Comparison of ENCODE assay signal across 8 cellular contexts in the genomic region with DNA sequence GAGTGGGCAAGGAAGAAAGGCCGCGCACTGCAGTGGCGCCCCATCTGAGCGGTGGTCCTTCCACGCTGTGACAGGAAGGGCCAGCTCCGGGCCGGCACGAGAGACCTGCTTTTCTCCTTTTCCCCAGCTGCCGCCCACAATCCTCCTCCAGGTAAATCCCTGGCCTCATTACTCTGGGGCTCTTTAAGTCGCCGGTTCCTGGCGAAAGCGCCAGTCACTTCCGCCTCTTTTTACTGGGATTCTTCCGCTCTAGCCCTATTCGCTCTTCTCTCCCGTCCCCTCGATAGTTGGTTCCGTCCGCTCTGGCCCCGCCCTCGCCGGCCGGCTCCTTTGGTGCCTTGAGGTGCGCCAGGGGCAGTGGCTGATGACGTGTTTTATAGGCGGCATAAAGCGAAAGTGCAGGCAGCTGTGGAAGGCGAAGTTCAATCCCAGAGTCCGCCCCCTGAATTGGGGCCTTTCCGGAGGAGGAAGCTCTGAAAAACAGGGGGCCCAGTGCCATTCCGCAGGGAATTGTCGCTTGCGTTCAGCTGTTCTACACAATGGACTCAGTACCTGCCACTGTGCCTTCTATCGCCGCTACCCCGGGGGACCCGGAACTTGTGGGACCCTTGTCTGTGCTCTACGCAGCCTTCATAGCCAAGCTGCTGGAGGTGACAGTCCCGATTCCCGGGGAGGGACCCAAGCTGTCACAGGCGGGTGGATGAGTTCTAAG. TPM values are rescaled to one million over a fixed set of nuclear protein-coding genes. Genes with fewer than 3 reads are reported as not detected.
DNase-seq lines count a peak whose midpoint lies in the region; ATAC-seq and TF ChIP-seq lines count a peak whose summit lies in the region.

No MANE protein-coding gene starts in this region.

- H3K9me3 ChIP-seq in DND-41 (ENCODE audit: insufficient read depth, low read length, severe bottlenecking) (no peaks in the 10 kb centered on the region), KOPT-K1 (ENCODE audit: insufficient read depth, low read length, poor library complexity, severe bottlenecking) (no peaks in the 10 kb centered on the region), Peyer's patch (no peaks in the 10 kb centered on the region), esophagus muscularis mucosa (no peaks in the 10 kb centered on the region), muscle layer of colon (ENCODE audit: low read length) (no peaks in the 10 kb centered on the region)

- peaks cover 27% of the 10 kb centered on the region for H3K36me3 ChIP-seq in DND-41 (ENCODE audit: insufficient read depth, low read length)
- peaks cover 33% of the 10 kb centered on the region for H3K36me3 ChIP-seq in KOPT-K1 (ENCODE audit: insufficient read depth, low read length)
- H3K36me3 ChIP-seq in Peyer's patch, result peaks cover 0 to 5% (median 0%) of the 10 kb centered on the region in 3 donors
- peaks cover 0 to 29% (median 15%) of the 10 kb centered on the region in 4 donors for H3K36me3 ChIP-seq in esophagus muscularis mucosa
- H3K36me3 ChIP-seq in muscle layer of colon (ENCODE audit: insufficient read depth, low read length), result no peaks in the 10 kb centered on the region

- H3K9ac ChIP-seq in DND-41 (ENCODE audit: low read depth, low read length), result peak overlapping the region; percentile 77
- H3K9ac ChIP-seq in muscle layer of colon (ENCODE audit: low read length), result peak overlapping the region; percentile 97

- H3K27ac ChIP-seq in DND-41 (ENCODE audit: low read length) (peak overlapping the region; percentile 95), KOPT-K1 (ENCODE audit: low read depth, low read length, poor library complexity, severe bottlenecking) (peak overlapping the region; percentile 88), Peyer's patch (peak overlapping the region; percentile 92 to 98 (median 93)), esophagus muscularis mucosa (replicated peaks in 1 of 4) (peak overlapping the region; percentile 89 to 93 (median 90)), muscle layer of colon (ENCODE audit: low read depth, low read length) (peak overlapping the region; percentile 99)

- intact Hi-C loops in esophagus muscularis mucosa (cut with DNase I), result loop anchor here (10.0 kb wide), 1 partner anchor 71 kb away; the partner anchor contains the start of genes AIDA and BROX

- H2AFZ ChIP-seq in DND-41 (ENCODE audit: low read depth, low read length), result peak overlapping the region; percentile 91

- TF ChIP-seq EP300 in esophagus muscularis mucosa (IDR thresholded peaks at IDR 0.05), result no peak

- H4K20me1 ChIP-seq in DND-41 (ENCODE audit: insufficient read depth, low read length), result no peaks in the 10 kb centered on the region

- WGBS in esophagus muscularis mucosa, result under 1% methylated on average over 41 of the region's 42 CpGs

- peak overlapping the region; percentile 80 for H3K4me2 ChIP-seq in DND-41 (ENCODE audit: insufficient read depth, low read length)

- H3K4me1 ChIP-seq in DND-41 (ENCODE audit: insufficient read depth, low read length) (peaks cover 25% of the 10 kb centered on the region), Peyer's patch (peaks cover 0 to 8% (median 0%) of the 10 kb centered on the region in 4 donors), esophagus muscularis mucosa (peaks cover 16 to 20% (median 16%) of the 10 kb centered on the region in 4 donors), muscle layer of colon (ENCODE audit: insufficient read depth, low read length) (peaks cover 16% of the 10 kb centered on the region)

- H3K79me2 ChIP-seq in DND-41 (ENCODE audit: insufficient read depth, low read length), result peaks cover 26% of the 10 kb centered on the region

- H3K4me3 ChIP-seq in DND-41 (ENCODE audit: low read depth in 1 of 2, low read length in 2 of 2), result peak overlapping the region; percentile 85 to 89
- peak overlapping the region; percentile 68 to 92 (median 82) for H3K4me3 ChIP-seq in Peyer's patch
- H3K4me3 ChIP-seq in esophagus muscularis mucosa, result peak overlapping the region; percentile 66 to 90 (median 84)
- H3K4me3 ChIP-seq in muscle layer of colon (ENCODE audit: low read depth in 1 of 2, low read length in 2 of 2), result peak overlapping the region; percentile 76 to 91

- peak; percentile 99 for DNase-seq in DND-41
- peak; percentile 97 to 99 (median 99) for DNase-seq in Peyer's patch
- DNase-seq in activated T-helper 1 cell treated with Interleukin-2 at 50 U/mL for 16 hours (ENCODE audit: low read depth), result peak; percentile 95
- peak; percentile 99 for DNase-seq in esophagus muscularis mucosa (ENCODE audit: extremely low spot score)
- peak; percentile 91 to 94 for DNase-seq in stimulated activated CD8-positive, alpha-beta memory T cell treated with anti-CD3 and anti-CD28 coated beads, Interleukin-7, amount 100 ng/mL, for 1 hour (ENCODE audit: low read depth in 2 of 2)

- H3K27me3 ChIP-seq in DND-41 (ENCODE audit: insufficient read depth, low read length, poor library complexity) (no peaks in the 10 kb centered on the region), Peyer's patch (no peaks in the 10 kb centered on the region), esophagus muscularis mucosa (no peaks in the 10 kb centered on the region), muscle layer of colon (ENCODE audit: control insufficient read depth in 1 of 2, insufficient read depth in 2 of 2, low read length in 2 of 2) (no peaks in the 10 kb centered on the region)

- TF ChIP-seq POLR2A in Peyer's patch (IDR thresholded peaks at IDR 0.05) (peak; percentile 82 to 89), esophagus muscularis mucosa (IDR thresholded peaks at IDR 0.05; ENCODE audit: low read depth) (peak; percentile 56)

- TF ChIP-seq CTCF in DND-41 (IDR thresholded peaks at IDR 0.05; ENCODE audit: borderline replicate concordance, extremely low read depth, low read length, poor library complexity, severe bottlenecking) (no peak), Peyer's patch (IDR thresholded peaks at IDR 0.05) (no peak), esophagus muscularis mucosa (IDR thresholded peaks at IDR 0.05) (peak in 1 of 3 experiments; percentile 40)

- ATAC-seq in DND-41 (ENCODE audit: insufficient read depth, low read depth), result peak; percentile 95
- peak; percentile 96 for ATAC-seq in GM21825 (IDR thresholded peaks at IDR 0.05; ENCODE audit: unreplicated experiment)

RNA-seq across cellular contexts. Expression of gene MIA3, which starts 26.2 kb away (rescaled TPM):
- total RNA-seq in Peyer's patch (100 to 1,000 TPM in 1 of 4 donors, 10 to 100 TPM in 3; 53.1 to 133 (median 75.0) TPM), esophagus muscularis mucosa (10 to 100 TPM; 36.1 to 53.0 (median 49.0) TPM)

RNA-seq across cellular contexts. Expression of gene TAF1A, which starts 54.4 kb away (rescaled TPM):
- total RNA-seq in Peyer's patch (10 to 100 TPM in 1 of 4 donors, 1 to 10 TPM in 3; 1.6 to 12.4 (median 4.4) TPM), esophagus muscularis mucosa (1 to 10 TPM; 2.5 to 4.5 (median 3.9) TPM)

Comparison
In these comparisons a context has a peak if more than half of its experiments do, and no peak if none do; other contexts are left out.
1. Peak in every context shown above with its lines: DNase-seq, ATAC-seq, H3K4me3 ChIP-seq and H3K27ac ChIP-seq.